Comparison of ENCODE assay signal across 8 cellular contexts in the genomic region with DNA sequence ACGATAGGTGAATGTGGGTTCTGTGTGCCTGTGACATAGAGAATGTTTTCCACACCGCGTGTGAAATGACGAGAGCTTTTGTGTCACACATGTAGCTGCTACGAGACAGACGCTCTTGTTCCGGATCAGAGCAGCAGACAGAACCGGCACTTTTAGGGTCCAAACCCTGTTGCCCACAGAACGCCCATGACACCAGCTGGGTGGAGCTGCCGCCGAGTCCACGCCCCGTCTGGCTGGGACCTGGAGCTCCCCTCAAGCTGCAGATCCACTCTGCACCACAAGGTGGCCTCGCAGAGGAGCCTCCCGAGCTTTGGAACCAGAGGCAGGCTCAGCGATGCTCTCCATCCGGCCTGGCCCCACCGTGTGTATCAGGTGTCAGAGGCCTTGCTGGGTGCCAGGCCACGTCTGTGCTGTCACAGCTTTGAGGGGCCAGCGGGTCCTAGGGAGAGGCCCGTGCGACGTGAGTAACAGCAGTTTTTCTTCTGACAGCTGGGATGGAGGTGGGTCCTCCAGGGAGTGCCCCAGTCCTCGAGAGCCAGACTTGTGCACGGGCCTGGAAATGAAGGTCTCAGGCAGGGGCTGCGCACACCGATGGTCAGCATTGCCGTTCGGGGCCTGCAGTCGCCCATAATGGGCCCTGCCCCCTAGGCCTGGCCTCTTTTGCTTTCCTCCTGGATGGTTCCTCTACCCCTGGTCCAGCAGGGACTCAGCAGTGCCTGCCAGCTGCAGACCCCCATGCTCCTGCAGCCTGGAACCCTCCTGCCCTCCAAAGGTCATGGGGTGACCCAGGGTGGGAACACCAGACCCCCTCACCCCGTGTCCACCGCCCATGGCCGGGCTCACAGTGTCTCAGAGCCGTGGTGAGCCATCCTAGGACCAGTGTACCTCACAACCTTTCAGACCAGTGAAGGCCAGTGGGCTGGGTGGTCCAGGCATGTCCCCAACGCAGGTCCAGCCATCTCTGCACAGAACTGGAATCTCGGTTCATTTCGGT. TPM values are rescaled to one million over a fixed set of nuclear protein-coding genes. Genes with fewer than 3 reads are reported as not detected.
DNase-seq lines count a peak whose midpoint lies in the region.

No MANE protein-coding gene starts in this region.

- no peaks in the 10 kb centered on the region for H3K9me2 ChIP-seq in GM23248 (ENCODE audit: insufficient read depth)

- H3K4me2 ChIP-seq in GM23248 (ENCODE audit: unreplicated experiment) (peak overlapping the region; percentile 72), neuronal stem cell (ENCODE audit: insufficient read depth, low read length, poor library complexity, severe bottlenecking) (no peak overlapping the region)

- no peak overlapping the region for H3K14ac ChIP-seq in neuronal stem cell (ENCODE audit: low read length)

- peak; percentile 87 for DNase-seq in EL
- peak; percentile 91 for DNase-seq in GM23248
- peak; percentile 72 to 78 for DNase-seq in Kasumi-1 (lab: John Stamatoyannopoulos, UW)
- DNase-seq in RPMI8226 = peak; percentile 97
- DNase-seq in activated T-helper 9 cell treated with anti-CD3 and anti-CD28 coated beads, Interleukin-2, amount 50 U/mL, for 16 hours (ENCODE audit: low read depth) = peak; percentile 72
- DNase-seq in fibroblast of the conjunctiva (ENCODE audit: low read depth) = peak; percentile 72
- peak; percentile 81 for DNase-seq in neuronal stem cell (ENCODE audit: low spot score)

- peak overlapping the region; percentile 33; the same call in 1 of the 2 replicates for H3K4me3 ChIP-seq in GM23248
- peak overlapping the region in 1 of 2 donors; percentile 57 for H3K4me3 ChIP-seq in neuronal stem cell (ENCODE audit: low read length in 2 of 2)
- peak overlapping the region; percentile 47 to 72 for H3K4me3 ChIP-seq in stomach smooth muscle (ENCODE audit: low read length in 2 of 2)

- peak overlapping the region; percentile 34 for H2BK12ac ChIP-seq in neuronal stem cell (ENCODE audit: low read length)

- WGBS in GM23248 (ENCODE audit: low coverage in 1 of 2, low lambda C conversion rate in 2 of 2, missing lambda C conversion rate in 2 of 2), 2 experiments = 27 to 29% methylated on average over 35 to 37 of the region's 37 CpGs
- WGBS in neuronal stem cell (ENCODE audit: extremely low coverage in 2 of 2, insufficient read length in 2 of 2, insufficient replicate concordance in 1 of 2), 2 donors = no CpG with 5 or more reads among the region's 37 CpGs

- no peak overlapping the region for H3K27ac ChIP-seq in GM23248
- no peak overlapping the region for H3K27ac ChIP-seq in neuronal stem cell (replicated peaks; ENCODE audit: low read length)
- H3K27ac ChIP-seq in stomach smooth muscle (ENCODE audit: low read length) = no peak overlapping the region

- peak overlapping the region; percentile 40 for H2AK5ac ChIP-seq in neuronal stem cell (ENCODE audit: low read depth, low read length)

- peak overlapping the region; percentile 59 for H3K23ac ChIP-seq in neuronal stem cell (ENCODE audit: low read depth, low read length, poor library complexity)

- H3K27me3 ChIP-seq in GM23248 (replicated peaks; ENCODE audit: insufficient read depth) (no peaks in the 10 kb centered on the region; the same call in 1 of the 2 replicates), neuronal stem cell (ENCODE audit: control insufficient read depth in 3 of 3, insufficient read depth in 3 of 3, low read depth in 1 of 3, low read length in 3 of 3) (no peaks in the 10 kb centered on the region), stomach smooth muscle (ENCODE audit: control insufficient read depth in 1 of 2, insufficient read depth in 2 of 2, low read length in 2 of 2) (no peaks in the 10 kb centered on the region)

- H2AFZ ChIP-seq in GM23248 (peak overlapping the region; percentile 49; the same call in 1 of the 2 replicates), neuronal stem cell (ENCODE audit: low read length) (peak overlapping the region; percentile 72)

- no peaks in the 10 kb centered on the region for H3F3A ChIP-seq in GM23248 (ENCODE audit: insufficient read depth)

- peaks cover 2% of the 10 kb centered on the region for H3K79me1 ChIP-seq in neuronal stem cell (ENCODE audit: low read depth, low read length)

- H3K4me1 ChIP-seq in GM23248 (ENCODE audit: insufficient read depth) (peaks cover 4% of the 10 kb centered on the region; the same call in 1 of the 2 replicates), neuronal stem cell (ENCODE audit: control insufficient read depth in 2 of 2, insufficient read depth in 1 of 2, low read depth in 1 of 2, low read length in 2 of 2) (peaks cover 9 to 18% of the 10 kb centered on the region in 2 donors), stomach smooth muscle (ENCODE audit: control insufficient read depth, insufficient read depth, low read length) (peaks cover 32% of the 10 kb centered on the region)

- peak overlapping the region; percentile 25 for H2BK15ac ChIP-seq in neuronal stem cell (ENCODE audit: low read length)

- no peaks in the 10 kb centered on the region for H3K9me3 ChIP-seq in GM23248 (ENCODE audit: low read depth)
- H3K9me3 ChIP-seq in neuronal stem cell (replicated peaks in 1 of 2; ENCODE audit: control insufficient read depth in 2 of 2, insufficient read depth in 1 of 2, low read depth in 1 of 2, low read length in 2 of 2) = no peaks in the 10 kb centered on the region
- H3K9me3 ChIP-seq in stomach smooth muscle (ENCODE audit: control insufficient read depth in 2 of 2, low read length in 2 of 2) = no peaks in the 10 kb centered on the region

- H4K8ac ChIP-seq in neuronal stem cell (ENCODE audit: low read depth, low read length) = no peak overlapping the region

- H3K4ac ChIP-seq in neuronal stem cell (ENCODE audit: low read length) = no peak overlapping the region

- H4K20me1 ChIP-seq in GM23248 (ENCODE audit: insufficient read depth) = no peaks in the 10 kb centered on the region

- no peak overlapping the region for H2BK120ac ChIP-seq in neuronal stem cell (ENCODE audit: low read depth, low read length)

- H3K79me2 ChIP-seq in GM23248 (ENCODE audit: insufficient read depth) = no peaks in the 10 kb centered on the region

- peak overlapping the region; percentile 55 for H3K18ac ChIP-seq in neuronal stem cell (ENCODE audit: low read length)

- H2BK5ac ChIP-seq in neuronal stem cell (ENCODE audit: low read length) = no peak overlapping the region

- no peak overlapping the region for H4K91ac ChIP-seq in neuronal stem cell (ENCODE audit: low read depth, low read length, poor library complexity)

- in situ Hi-C loops in GM23248 (cut with MboI) = no loop called here

- H3K36me3 ChIP-seq in GM23248 (ENCODE audit: low read depth) (no peaks in the 10 kb centered on the region), neuronal stem cell (replicated peaks in 1 of 2; ENCODE audit: control insufficient read depth in 2 of 2, insufficient read depth in 2 of 2, low read length in 2 of 2) (peaks cover 0 to 3% of the 10 kb centered on the region in 2 donors), stomach smooth muscle (ENCODE audit: control insufficient read depth in 2 of 2, insufficient read depth in 2 of 2, low read length in 2 of 2) (no peaks in the 10 kb centered on the region)

- 0 out of 2 replicates have a peak overlapping the region, but pooled peaks have one; percentile 31 for H3K9ac ChIP-seq in GM23248
- H3K9ac ChIP-seq in neuronal stem cell (ENCODE audit: low read depth, low read length, poor library complexity) = peak overlapping the region; percentile 38
- peak overlapping the region; percentile 5 to 60 for H3K9ac ChIP-seq in stomach smooth muscle (ENCODE audit: low read length in 2 of 2)

RNA-seq across cellular contexts. Expression of gene LRRC14B, which starts 2.5 kb away (rescaled TPM):
- not detected in 2 replicates for total RNA-seq in GM23248 (2014; rRNA removed; shearing (Covaris generic))
- not detected in 2 replicates for polyA plus RNA-seq in GM23248 (2016; fragmentation: Nextera tagmentation; extraction: Ambion mirVana)
- 0.03 TPM for polyA plus RNA-seq in neuronal stem cell (2013, experiment 1 of 2)
- polyA plus RNA-seq in neuronal stem cell (2013, experiment 2 of 2) = not detected

RNA-seq across cellular contexts. Expression of gene CCDC127, which starts 29.2 kb away (rescaled TPM):
- total RNA-seq in GM23248 (2014; rRNA removed; shearing (Covaris generic)) = 6.3 and 7.5 TPM in 2 replicates
- polyA plus RNA-seq in GM23248 (2016; fragmentation: Nextera tagmentation; extraction: Ambion mirVana) = 10.4 and 11.3 TPM in 2 replicates
- polyA plus RNA-seq in neuronal stem cell (2013, experiment 1 of 2) = 5.2 TPM
- polyA plus RNA-seq in neuronal stem cell (2013, experiment 2 of 2) = 5.1 TPM

RNA-seq across cellular contexts. Expression of gene SDHA, which starts 29.3 kb away (rescaled TPM):
- 64.1 and 71.5 TPM in 2 replicates for total RNA-seq in GM23248 (2014; rRNA removed; shearing (Covaris generic))
- 95.9 and 99.2 TPM in 2 replicates for polyA plus RNA-seq in GM23248 (2016; fragmentation: Nextera tagmentation; extraction: Ambion mirVana)
- 60.5 TPM for polyA plus RNA-seq in neuronal stem cell (2013, experiment 1 of 2)
- polyA plus RNA-seq in neuronal stem cell (2013, experiment 2 of 2) = 67.5 TPM
